ENCODE assay signal across 33 cellular contexts in the genomic region with DNA sequence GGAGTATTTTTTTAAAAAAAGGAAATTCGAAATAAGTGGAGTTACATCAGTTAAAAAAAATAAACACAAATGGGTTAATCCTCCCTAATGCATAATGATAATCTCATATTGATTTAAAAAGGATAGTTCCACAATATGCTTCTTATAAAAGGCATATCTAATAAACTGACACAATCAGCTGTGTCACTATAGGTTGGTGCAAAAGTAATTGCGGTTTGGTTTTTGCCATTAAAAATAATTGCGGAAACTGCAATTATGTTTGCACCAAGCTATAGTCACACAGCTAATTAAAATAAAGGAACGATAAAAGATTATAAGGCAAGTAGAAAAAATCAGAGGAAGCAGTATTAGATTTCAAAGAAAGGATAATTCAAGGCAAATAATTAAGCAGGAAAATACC.
"Had no signal": no experiment of that assay in that cellular context is flagged by ENCODE, and none has a peak within 500 bp of the region (broad histone marks: within the 10 kb centered on the region; RNA-seq: fewer than 3 reads in every experiment).

No MANE protein-coding gene starts in this region.

- DNase-seq: Karpas-422, Kasumi-1, MG63, MM.1S, MV-4-11, NCI-H1048, NCI-H1092, NCI-H1092 treated with DMSO at 0.1 percent for 48 hours, NCI-H1105, NCI-H1105 treated with DMSO at 0.1 percent for 48 hours, NCI-H1417 treated with DMSO at 0.1 percent for 48 hours, NCI-H1436, NCI-H1436 treated with DMSO at 0.1 percent for 48 hours, NCI-H146, NCI-H1694, NCI-H1694 treated with DMSO at 0.1 percent for 48 hours, NCI-H187, NCI-H187 treated with DMSO at 0.1 percent for 48 hours, NCI-H1930, NCI-H2029, NCI-H2029 treated with DMSO at 0.1 percent for 48 hours, NCI-H2081, NCI-H2081 treated with DMSO at 0.1 percent for 48 hours, NCI-H2107, NCI-H2171, NCI-H2171 treated with DMSO at 0.1 percent for 48 hours, NCI-H2227 treated with DMSO at 0.1 percent for 48 hours, NCI-H226, NCI-H345, NCI-H446, NCI-H446 treated with DMSO at 0.1 percent for 48 hours, NCI-H524, NCI-H524 treated with DMSO at 0.1 percent for 48 hours had no signal

- H3K4me3 ChIP-seq: MG63 had no signal

- H3K27me3 ChIP-seq: MG63 had no signal

- H3K36me3 ChIP-seq: MG63 had no signal
